In genomic region chr14:35626947-35627346, GRCh38 we compare ENCODE assay signal across 8 cellular contexts.
DNase-seq lines count a peak whose midpoint lies in the region; ATAC-seq, FAIRE-seq and TF ChIP-seq lines count a peak whose summit lies in the region.
"Not testable (repeated sequence)": the region's sequence is repeated elsewhere in the genome, so short reads cannot be mapped to it uniquely, and the experiment has no call there.

No MANE protein-coding gene starts in this region.

- not testable (repeated sequence) for H2BK120ac ChIP-seq in H1 (replicated peaks; ENCODE audit: low read depth, low read length)

- H3K36me3 Mint-ChIP-seq in astrocyte (ENCODE audit: low read depth, unreplicated experiment), result not testable (repeated sequence)

- H4K5ac ChIP-seq in H1 (ENCODE audit: insufficient read length, low read depth, low read length), result not testable (repeated sequence)

- not testable (repeated sequence) for H3K23me2 ChIP-seq in H1 (ENCODE audit: low read depth, low read length)

- H2BK15ac ChIP-seq in H1 (ENCODE audit: low read length), result not testable (repeated sequence)

- dilution Hi-C loops in keratinocyte (cut with MboI; ENCODE audit: extremely low pct_ligation_motif_present, low sequenced_read_pairs), result not testable (repeated sequence)

- TF ChIP-seq CTCF in A549 (IDR thresholded peaks at IDR 0.05); astrocyte (IDR thresholded peaks at IDR 0.05; ENCODE audit: insufficient read depth, low read depth, low read length); K562 (IDR thresholded peaks at IDR 0.05 in 2 of 3, conservative IDR thresholded peaks at IDR 0.05 in 1 of 3; ENCODE audit: insufficient read depth in 2 of 3, low read depth in 1 of 3, low read length in 3 of 3); H1 (IDR thresholded peaks at IDR 0.05; ENCODE audit: control extremely low read depth in 1 of 3, insufficient read depth in 1 of 3, low read depth in 1 of 3, low read length in 3 of 3); keratinocyte (optimal IDR thresholded peaks at IDR 0.05 in 1 of 3, IDR thresholded peaks at IDR 0.05 in 1 of 3, conservative IDR thresholded peaks at IDR 0.05 in 1 of 3; ENCODE audit: extremely low read depth in 1 of 3, insufficient read depth in 2 of 3, low read length in 3 of 3): not testable (repeated sequence)

- H3K4me3 ChIP-seq in A549; astrocyte (ENCODE audit: insufficient read depth, low read depth, low read length); K562; H1 (ENCODE audit: extremely low read depth in 1 of 4, insufficient read depth in 2 of 4, low read depth in 3 of 4, low read length in 4 of 4); keratinocyte (ENCODE audit: control insufficient read depth in 2 of 3, extremely low read depth in 1 of 3, insufficient read depth in 2 of 3, low read depth in 1 of 3, low read length in 3 of 3): not testable (repeated sequence)

- H3K4me1 Mint-ChIP-seq in astrocyte (ENCODE audit: low read depth, unreplicated experiment), result not testable (repeated sequence)

- H3K27ac Mint-ChIP-seq in astrocyte (ENCODE audit: unreplicated experiment), result not testable (repeated sequence)

- not testable (repeated sequence) for H2AK5ac ChIP-seq in H1 (ENCODE audit: low read depth, low read length)

- not testable (repeated sequence) for H3K4ac ChIP-seq in H1 (replicated peaks; ENCODE audit: insufficient read length, low read depth, low read length)

- not testable (repeated sequence) for H3K9me1 ChIP-seq in K562 (ENCODE audit: control insufficient read depth, insufficient read depth, low read length); keratinocyte (ENCODE audit: control insufficient read depth, extremely low read depth, insufficient read depth, low read length)

- H4K91ac ChIP-seq in H1 (replicated peaks; ENCODE audit: insufficient read length, low read length), result not testable (repeated sequence)

- not testable (repeated sequence) for H3K79me2 ChIP-seq in astrocyte (ENCODE audit: insufficient read depth, low read length); K562 (ENCODE audit: control insufficient read depth, insufficient read depth, low read length); H1 (ENCODE audit: control insufficient read depth in 1 of 2, insufficient read depth in 2 of 2, low read length in 2 of 2); keratinocyte (ENCODE audit: control insufficient read depth, insufficient read depth, low read length)

- BruUV-seq in K562 (replicated peaks; lab: Mats Ljungman, UMichigan), result not testable (repeated sequence)

- not testable (repeated sequence) for H3K79me1 ChIP-seq in H1 (ENCODE audit: low read depth, low read length)

- WGBS in A549 (ENCODE audit: missing lambda C conversion rate), result 67% methylated on average over 2 of the region's 2 CpGs
- 39% methylated on average over 2 of the region's 2 CpGs for WGBS in K562 (ENCODE audit: insufficient coverage, low coverage, missing lambda C conversion rate)
- WGBS in H1 (ENCODE audit: extremely low coverage in 1 of 2, insufficient coverage in 1 of 2, insufficient read length in 1 of 2, insufficient replicate concordance in 2 of 2, low coverage in 1 of 2, low lambda C conversion rate in 2 of 2, missing lambda C conversion rate in 1 of 2), 2 experiments, result 60% methylated on average over 2 of the region's 2 CpGs; no CpG with 5 or more reads in 1 of the 2 experiments

- not testable (repeated sequence) for H2AFZ ChIP-seq in astrocyte (ENCODE audit: low read depth, low read length); K562 (ENCODE audit: low read depth, low read length); H1 (ENCODE audit: low read length); keratinocyte (ENCODE audit: control insufficient read depth, low read length)

- not testable (repeated sequence) for H2BK12ac ChIP-seq in H1 (ENCODE audit: low read depth, low read length)

- intact Hi-C loops in K562 (cut with micrococcal nuclease), result not testable (repeated sequence)

- H3K4me3 Mint-ChIP-seq in astrocyte (ENCODE audit: unreplicated experiment), result not testable (repeated sequence)

- CTCF ChIA-PET in A549 (lab: Yijun Ruan, JAX); K562 (lab: Yijun Ruan, JAX; ENCODE audit: low intra/inter-chr PET ratio); H1 (lab: Charles Lee; ENCODE audit: partially characterized antibody): not testable (repeated sequence)

- not testable (repeated sequence) for TF ChIP-seq POLR2A in A549 (IDR thresholded peaks at IDR 0.05; ENCODE audit: low read length); K562 (conservative IDR thresholded peaks at IDR 0.05); H1 (IDR thresholded peaks at IDR 0.05; ENCODE audit: control extremely low read depth in 1 of 2, low read depth in 2 of 2, low read length in 2 of 2)

- not testable (repeated sequence) for H3K27ac ChIP-seq in A549; astrocyte (ENCODE audit: low read depth, low read length); K562 (ENCODE audit: extremely low read depth, low read depth, low read length); H1 (ENCODE audit: low read depth, low read length); keratinocyte (ENCODE audit: control insufficient read depth, insufficient read depth, low read length)

- not testable (repeated sequence) for ATAC-seq in A549, K562

- peak; percentile 32 for FAIRE-seq in A549 (lab: Jason Lieb, UNC)
- peak; percentile 65 for FAIRE-seq in G401.6 (lab: Jason Lieb, UNC)
- FAIRE-seq in GM19239 (lab: Jason Lieb, UNC), result peak; percentile 21
- peak; percentile 82 for FAIRE-seq in astrocyte (lab: Jason Lieb, UNC)
- FAIRE-seq in K562 (lab: Jason Lieb, UNC), result peak; percentile 63
- FAIRE-seq in H1 (lab: Jason Lieb, UNC), result peak; percentile 92
- peak; percentile 86 for FAIRE-seq in frontal cortex (lab: Jason Lieb, UNC)
- FAIRE-seq in keratinocyte (lab: Jason Lieb, UNC), result peak; percentile 55

- not testable (repeated sequence) for DNase-seq in A549 (ENCODE audit: low read depth in 1 of 2, low spot score in 1 of 2); GM19239 (ENCODE audit: insufficient read length, low spot score); astrocyte (ENCODE audit: low read depth); K562 (ENCODE audit: extremely low read depth in 1 of 4, low spot score in 3 of 4); H1 (ENCODE audit: low read depth in 1 of 2, low spot score in 2 of 2); frontal cortex (ENCODE audit: low spot score in 2 of 2); keratinocyte (ENCODE audit: low read depth, low spot score)

- not testable (repeated sequence) for H2BK20ac ChIP-seq in H1 (ENCODE audit: low read length)

- H2BK5ac ChIP-seq in H1 (ENCODE audit: low read depth, low read length), result not testable (repeated sequence)

- H3K9ac ChIP-seq in astrocyte (ENCODE audit: low read length); K562 (ENCODE audit: insufficient read depth in 1 of 2, low read depth in 2 of 2, low read length in 2 of 2); H1 (replicated peaks in 1 of 4; ENCODE audit: extremely low read depth in 1 of 4, low read depth in 3 of 4, low read length in 3 of 4); keratinocyte (ENCODE audit: control insufficient read depth, extremely low read depth, insufficient read depth, low read length): not testable (repeated sequence)

- in situ Hi-C loops in K562 (cut with MboI), result not testable (repeated sequence)

- not testable (repeated sequence) for TF ChIP-seq EP300 in A549 (IDR thresholded peaks at IDR 0.05); K562 (IDR thresholded peaks at IDR 0.05; ENCODE audit: low read length); H1 (IDR thresholded peaks at IDR 0.05; ENCODE audit: borderline replicate concordance in 1 of 2, low read depth in 2 of 2, low read length in 2 of 2)

- not testable (repeated sequence) for H3K36me3 ChIP-seq in astrocyte (ENCODE audit: insufficient read depth, low read length); K562 (ENCODE audit: control insufficient read depth, insufficient read depth, low read length); H1 (ENCODE audit: control insufficient read depth in 2 of 4, insufficient read depth in 4 of 4, low read length in 3 of 4); keratinocyte (ENCODE audit: control insufficient read depth in 2 of 2, extremely low read depth in 1 of 2, insufficient read depth in 2 of 2, low read length in 2 of 2)

- H3K23ac ChIP-seq in H1 (ENCODE audit: insufficient read length), result not testable (repeated sequence)

- TF ChIP-seq RAD21 in A549 (conservative IDR thresholded peaks at IDR 0.05 in 1 of 2, IDR thresholded peaks at IDR 0.05 in 1 of 2); K562 (CRISPR knock-in tag; conservative IDR thresholded peaks at IDR 0.05 in 1 of 2, IDR thresholded peaks at IDR 0.05 in 1 of 2); H1 (IDR thresholded peaks at IDR 0.05 in 1 of 2, conservative IDR thresholded peaks at IDR 0.05 in 1 of 2; ENCODE audit: low read depth in 2 of 2, low read length in 2 of 2): not testable (repeated sequence)

- H3K18ac ChIP-seq in H1 (ENCODE audit: extremely low read depth, low read length), result not testable (repeated sequence)

- not testable (repeated sequence) for H3K14ac ChIP-seq in H1 (ENCODE audit: insufficient read length)

- H3K27me3 Mint-ChIP-seq in astrocyte (ENCODE audit: low read depth, unreplicated experiment), result not testable (repeated sequence)

- H3K9me3 Mint-ChIP-seq in astrocyte (ENCODE audit: unreplicated experiment), result not testable (repeated sequence)

- POLR2A ChIA-PET in A549 (lab: Yijun Ruan, JAX); K562 (lab: Yijun Ruan, JAX); H1 (lab: Charles Lee; ENCODE audit: partially characterized antibody): not testable (repeated sequence)

- not testable (repeated sequence) for H3K4me1 ChIP-seq in A549; astrocyte (ENCODE audit: insufficient read depth, low read length); K562 (replicated peaks in 1 of 2; ENCODE audit: control insufficient read depth in 2 of 2, insufficient read depth in 2 of 2, low read length in 2 of 2); H1 (replicated peaks in 1 of 4; ENCODE audit: control insufficient read depth in 3 of 4, insufficient read depth in 4 of 4, low read length in 3 of 4); keratinocyte (ENCODE audit: control insufficient read depth, extremely low read depth, insufficient read depth, low read length)

- H3K9me3 ChIP-seq in A549; astrocyte (ENCODE audit: insufficient read depth, low read depth, low read length); K562 (replicated peaks; ENCODE audit: control insufficient read depth, insufficient read depth, low read depth, low read length); H1 (ENCODE audit: insufficient read depth in 2 of 2, low read depth in 1 of 2, low read length in 1 of 2); keratinocyte (ENCODE audit: control insufficient read depth, low read depth, low read length): not testable (repeated sequence)

- not testable (repeated sequence) for H3K56ac ChIP-seq in H1 (replicated peaks; ENCODE audit: insufficient read length, low read depth, low read length)

- H4K8ac ChIP-seq in H1 (ENCODE audit: extremely low read depth, insufficient read depth, low read length), result not testable (repeated sequence)

- H3K4me2 ChIP-seq in A549; astrocyte (ENCODE audit: low read length); K562 (ENCODE audit: insufficient read depth, low read length); H1 (ENCODE audit: insufficient read depth in 1 of 2, low read depth in 2 of 2, low read length in 2 of 2); keratinocyte (ENCODE audit: control insufficient read depth, extremely low read depth, insufficient read depth, low read depth, low read length): not testable (repeated sequence)

- H3K27me3 ChIP-seq in astrocyte (ENCODE audit: insufficient read depth, low read length); K562 (ENCODE audit: control insufficient read depth in 2 of 2, insufficient read depth in 2 of 2, low read length in 2 of 2); H1 (replicated peaks in 1 of 4; ENCODE audit: control insufficient read depth in 3 of 4, extremely low read depth in 1 of 4, insufficient read depth in 3 of 4, low read length in 3 of 4); keratinocyte (ENCODE audit: control insufficient read depth, extremely low read depth, insufficient read depth, low read length): not testable (repeated sequence)

- H4K20me1 ChIP-seq in astrocyte (ENCODE audit: insufficient read depth, low read length); K562 (replicated peaks; ENCODE audit: control insufficient read depth, insufficient read depth, low read length); H1 (replicated peaks in 1 of 2; ENCODE audit: control insufficient read depth in 1 of 2, insufficient read depth in 2 of 2, low read length in 2 of 2); keratinocyte (ENCODE audit: control insufficient read depth, extremely low read depth, insufficient read depth, low read length): not testable (repeated sequence)
